Comparison of ENCODE assay signal across 1 cellular context in genomic region chr15:63094495-63094931, GRCh38.
TF ChIP-seq lines count a peak whose summit lies in the region.

No MANE protein-coding gene starts in this region.

TF ChIP-seq in H1, 55 proteins besides CTCF, POLR2A, EP300 and RAD21:
- TF ChIP-seq SP2 (IDR thresholded peaks at IDR 0.05; ENCODE audit: low read length) (no peak), JUND (IDR thresholded peaks at IDR 0.05; ENCODE audit: low read length) (no peak), SIN3A (conservative IDR thresholded peaks at IDR 0.05 in 1 of 2, IDR thresholded peaks at IDR 0.05 in 1 of 2; ENCODE audit: low read depth in 1 of 2, low read length in 2 of 2) (no peak), CEBPB (IDR thresholded peaks at IDR 0.05; ENCODE audit: low read depth, low read length) (no peak), KDM4A (IDR thresholded peaks at IDR 0.05; ENCODE audit: low read depth, low read length, severe bottlenecking) (no peak), TAF7 (optimal IDR thresholded peaks at IDR 0.05; ENCODE audit: borderline replicate concordance, low read depth, low read length) (no peak), RFX5 (IDR thresholded peaks at IDR 0.05; ENCODE audit: borderline replicate concordance, low read depth, low read length) (no peak), SP4 (IDR thresholded peaks at IDR 0.05; ENCODE audit: low read length) (no peak), E2F6 (IDR thresholded peaks at IDR 0.05) (no peak), POU5F1 (IDR thresholded peaks at IDR 0.05; ENCODE audit: low read depth, low read length) (no peak), ZNF274 (IDR thresholded peaks at IDR 0.05; ENCODE audit: borderline replicate concordance, extremely low read depth, low read length) (no peak), BRCA1 (IDR thresholded peaks at IDR 0.05; ENCODE audit: low read depth, low read length) (no peak)
